1 cellular context compared by ENCODE assay signal in genomic region chr15:66982250-66982649, GRCh38.
TF ChIP-seq lines count a peak whose summit lies in the region.

No MANE protein-coding gene starts in this region.

TF ChIP-seq in K562, 482 proteins besides CTCF, POLR2A, EP300 and RAD21 (continued from another document):
- peak; percentile 21 for TF ChIP-seq PRDM10 (IDR thresholded peaks at IDR 0.05; ENCODE audit: partially characterized antibody)
- TF ChIP-seq TCF3 (CRISPR knock-in tag; IDR thresholded peaks at IDR 0.05), result peak; percentile 35; the same call in 1 of the 2 replicates
- TF ChIP-seq FOSL1 (tag; conservative IDR thresholded peaks at IDR 0.05), result 0 out of 2 replicates have a peak, but pooled peaks have one; percentile 23
- 0 out of 2 replicates have a peak, but pooled peaks have one; percentile 18 for TF ChIP-seq EGR1 (conservative IDR thresholded peaks at IDR 0.05)
